16 cellular contexts compared by ENCODE assay signal in genomic region chr1:93433407-93433961, GRCh38. TPM values are rescaled to one million over a fixed set of nuclear protein-coding genes. Genes with fewer than 3 reads are reported as not detected.
DNase-seq lines count a peak whose midpoint lies in the region; ATAC-seq and TF ChIP-seq lines count a peak whose summit lies in the region.
"Had no signal": no experiment of that assay in that cellular context is flagged by ENCODE, and none has a peak within 500 bp of the region (broad histone marks: within the 10 kb centered on the region; RNA-seq: fewer than 3 reads in every experiment).

No MANE protein-coding gene starts in this region.

- peaks cover 16% of the 10 kb centered on the region for H3K9me3 ChIP-seq in endodermal cell (ENCODE audit: control insufficient read depth, low read length)
- H3K9me3 ChIP-seq in lung (ENCODE audit: control insufficient read depth in 2 of 2, insufficient read depth in 1 of 2, low read length in 1 of 2) = no peaks in the 10 kb centered on the region
- H3K9me3 ChIP-seq: Caco-2, SJSA1 had no signal

- H3K36me3 ChIP-seq in endodermal cell (ENCODE audit: control insufficient read depth, insufficient read depth, low read length) (no peaks in the 10 kb centered on the region), lung (ENCODE audit: control insufficient read depth in 2 of 2, insufficient read depth in 2 of 2, low read length in 2 of 2) (no peaks in the 10 kb centered on the region)
- H3K36me3 ChIP-seq: SJSA1 had no signal

- 93 to 95% methylated on average over 2 to 5 of the region's 5 CpGs for WGBS in endodermal cell (ENCODE audit: insufficient coverage in 1 of 2, insufficient read length in 1 of 2), 2 experiments
- WGBS in lung, 2 donors = 57 to 75% methylated on average over 5 of the region's 5 CpGs

- H3K9ac ChIP-seq in endodermal cell (ENCODE audit: extremely low read depth, low read length, poor library complexity, severe bottlenecking) = no peak overlapping the region

- H3K27me3 ChIP-seq in endodermal cell (ENCODE audit: control insufficient read depth, insufficient read depth, low read length, poor library complexity, severe bottlenecking) = no peaks in the 10 kb centered on the region
- H3K27me3 ChIP-seq in lung (ENCODE audit: control insufficient read depth, insufficient read depth) = no peaks in the 10 kb centered on the region

- no peaks in the 10 kb centered on the region for H3K36me3 Mint-ChIP-seq in endodermal cell (ENCODE audit: low read depth)
- H3K36me3 Mint-ChIP-seq: activated naive CD4-positive, alpha-beta T cell treated with anti-CD3 and anti-CD28 coated beads, Interleukin-2, amount 10 ng/mL, durations not matched to agents 7 days and 5 days; natural killer cell had no signal

- peaks cover 15% of the 10 kb centered on the region for H3K9me3 Mint-ChIP-seq in endodermal cell
- H3K9me3 Mint-ChIP-seq: activated naive CD4-positive, alpha-beta T cell treated with anti-CD3 and anti-CD28 coated beads, Interleukin-2, amount 10 ng/mL, durations not matched to agents 7 days and 5 days; natural killer cell had no signal

- no peak for TF ChIP-seq EP300 in Ishikawa (IDR thresholded peaks at IDR 0.05; ENCODE audit: borderline replicate concordance)

- no peak overlapping the region for H3K27ac Mint-ChIP-seq in endodermal cell
- H3K27ac Mint-ChIP-seq: activated naive CD4-positive, alpha-beta T cell treated with anti-CD3 and anti-CD28 coated beads, Interleukin-2, amount 10 ng/mL, durations not matched to agents 7 days and 5 days; natural killer cell had no signal

- TF ChIP-seq RAD21 in Ishikawa (IDR thresholded peaks at IDR 0.05; ENCODE audit: low read depth) = peak; percentile 13; the same call in 1 of the 2 replicates

- no peaks in the 10 kb centered on the region for H3K4me1 Mint-ChIP-seq in endodermal cell
- H3K4me1 Mint-ChIP-seq: activated naive CD4-positive, alpha-beta T cell treated with anti-CD3 and anti-CD28 coated beads, Interleukin-2, amount 10 ng/mL, durations not matched to agents 7 days and 5 days; natural killer cell had no signal

- no peak overlapping the region for H3K27ac ChIP-seq in C4-2B
- no peak overlapping the region for H3K27ac ChIP-seq in endodermal cell (ENCODE audit: low read depth, low read length)
- peak overlapping the region in 1 of 2 donors; percentile 7 for H3K27ac ChIP-seq in lung (ENCODE audit: low read depth in 1 of 2, low read length in 1 of 2)
- H3K27ac ChIP-seq: SJSA1 had no signal

- TF ChIP-seq CTCF in C4-2B (conservative IDR thresholded peaks at IDR 0.05) = peak; percentile 41
- peak; percentile 41 for TF ChIP-seq CTCF in endodermal cell (conservative IDR thresholded peaks at IDR 0.05)
- TF ChIP-seq CTCF in lung (IDR thresholded peaks at IDR 0.05; ENCODE audit: control extremely low read depth, extremely low read depth) = no peak

- H3K4me3 ChIP-seq in endodermal cell (ENCODE audit: low read length) = no peak overlapping the region
- H3K4me3 ChIP-seq in lung = no peak overlapping the region
- H3K4me3 ChIP-seq: SJSA1 had no signal

- H3K27me3 Mint-ChIP-seq in endodermal cell (ENCODE audit: insufficient read depth) = no peaks in the 10 kb centered on the region

- ATAC-seq in lung (ENCODE audit: insufficient read depth, low FRiP score) (peak; percentile 9), HG02759 (IDR thresholded peaks at IDR 0.05; ENCODE audit: unreplicated experiment) (no peak)
- ATAC-seq: natural killer cell had no signal

- DNase-seq in endodermal cell (peak; percentile 77), lung (ENCODE audit: low spot score) (no peak), NCI-H2171 (lab: John Stamatoyannopoulos, UW) (no peak), midbrain (lab: John Stamatoyannopoulos, UW) (no peak)
- no peak for DNase-seq in effector CD8-positive, alpha-beta T cell (lab: John Stamatoyannopoulos, UW)
- DNase-seq: activated CD4-positive, alpha-beta T cell treated with anti-CD3 and anti-CD28 coated beads for 4 hours; activated naive CD4-positive, alpha-beta T cell treated with anti-CD3 and anti-CD28 coated beads, Interleukin-2, amount 10 ng/mL, durations not matched to agents 7 days and 5 days; Caco-2; cortex of kidney; IMR-90; natural killer cell; stimulated activated naive CD4-positive, alpha-beta T cell had no signal

- H3K4me1 ChIP-seq in endodermal cell (ENCODE audit: control insufficient read depth, insufficient read depth, low read length) (no peaks in the 10 kb centered on the region), lung (ENCODE audit: control insufficient read depth in 2 of 2, insufficient read depth in 2 of 2, low read length in 2 of 2) (no peaks in the 10 kb centered on the region)
- H3K4me1 ChIP-seq: Caco-2, SJSA1 had no signal

- no peak overlapping the region for H3K4me3 Mint-ChIP-seq in endodermal cell
- H3K4me3 Mint-ChIP-seq: activated naive CD4-positive, alpha-beta T cell treated with anti-CD3 and anti-CD28 coated beads, Interleukin-2, amount 10 ng/mL, durations not matched to agents 7 days and 5 days; natural killer cell had no signal

TF ChIP-seq in Ishikawa, 13 proteins besides CTCF, POLR2A, EP300 and RAD21:
- TF ChIP-seq NFIC (IDR thresholded peaks at IDR 0.05) (no peak), USF1 (IDR thresholded peaks at IDR 0.05) (no peak), YY1 (IDR thresholded peaks at IDR 0.05; ENCODE audit: low read depth) (no peak), REST (IDR thresholded peaks at IDR 0.05; ENCODE audit: low read depth) (no peak), TEAD4 (IDR thresholded peaks at IDR 0.05) (no peak), ZBTB7A (IDR thresholded peaks at IDR 0.05; ENCODE audit: low read depth) (no peak), TAF1 (IDR thresholded peaks at IDR 0.05; ENCODE audit: low read depth) (no peak), EGR1 (IDR thresholded peaks at IDR 0.05) (no peak), FOXM1 (IDR thresholded peaks at IDR 0.05; ENCODE audit: borderline replicate concordance, low read depth) (no peak), TCF12 (IDR thresholded peaks at IDR 0.05; ENCODE audit: low read depth) (no peak), CEBPB (IDR thresholded peaks at IDR 0.05) (no peak), MAX (IDR thresholded peaks at IDR 0.05) (no peak), CREB1 (IDR thresholded peaks at IDR 0.05; ENCODE audit: low read depth) (no peak)
TF ChIP-seq in Ishikawa: peak in this region for 0.

RNA-seq across cellular contexts. Expression of gene FNBP1L, which starts 14.4 kb away (rescaled TPM):
- total RNA-seq in endodermal cell (100 to 1,000 TPM in 1 of 2 donors, 10 to 100 TPM in 1; 96.8 to 107 TPM), lung (100 to 1,000 TPM in 1 of 2 donors, 10 to 100 TPM in 1; 31.7 to 119 TPM)
- polyA plus RNA-seq in endodermal cell (2013, experiment 1 of 2) = 106 TPM
- 106 TPM for polyA plus RNA-seq in endodermal cell (2013, experiment 2 of 2)
- 10 to 100 TPM; 15.1 to 21.0 TPM for polyA plus RNA-seq in lung
